28 cellular contexts compared by ENCODE assay signal in the genomic region with DNA sequence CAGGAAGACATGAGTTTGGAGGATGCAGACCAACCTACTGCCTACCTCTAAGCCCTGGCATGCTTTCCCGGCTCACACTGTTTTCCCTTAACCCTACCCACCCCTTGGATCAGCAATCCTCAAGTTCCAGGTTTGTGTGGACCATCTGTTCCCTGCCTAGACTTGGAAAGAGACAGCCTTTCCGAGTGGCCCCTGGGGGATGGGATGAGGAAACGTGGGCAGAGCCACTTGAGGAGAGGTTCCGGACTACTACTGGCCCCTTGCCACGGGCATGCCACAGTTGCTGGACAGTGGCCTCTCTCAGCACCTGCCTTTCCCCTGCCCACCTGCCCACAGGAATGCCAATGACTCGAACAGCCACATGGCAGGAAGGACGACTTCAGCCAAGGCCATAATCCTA.
"Had no signal": no experiment of that assay in that cellular context is flagged by ENCODE, and none has a peak within 500 bp of the region (broad histone marks: within the 10 kb centered on the region; RNA-seq: fewer than 3 reads in every experiment).

No MANE protein-coding gene starts in this region.

- H3K9me3 Mint-ChIP-seq: natural killer cell treated with Interleukin-12 subunit alpha and Interleukin-12 subunit beta and Interleukin-15 and Interleukin-18, amount 100 ng/mL, for 72 hours; neural progenitor cell; stimulated activated memory B cell treated with anti-CD40 and anti-IgM and Interleukin-4, amounts not matched to agents 10 μg/mL and 1 μg/mL and 100 μg/mL, for 72 hours had no signal

- H3K27ac Mint-ChIP-seq: endodermal cell; natural killer cell treated with Interleukin-12 subunit alpha and Interleukin-12 subunit beta and Interleukin-15 and Interleukin-18, amount 100 ng/mL, for 72 hours; neural progenitor cell; stimulated activated memory B cell treated with anti-CD40 and anti-IgM and Interleukin-4, amounts not matched to agents 10 μg/mL and 1 μg/mL and 100 μg/mL, for 72 hours; stimulated activated naive CD8-positive, alpha-beta T cell treated with anti-CD3 and anti-CD28 coated beads, Interleukin-15, amount 100 ng/mL, for 72 hours had no signal

- H3K36me3 ChIP-seq: neural progenitor cell, pancreas, spleen, tibial nerve, upper lobe of right lung had no signal

- H3K27me3 Mint-ChIP-seq: natural killer cell treated with Interleukin-12 subunit alpha and Interleukin-12 subunit beta and Interleukin-15 and Interleukin-18, amount 100 ng/mL, for 72 hours; stimulated activated naive CD8-positive, alpha-beta T cell treated with anti-CD3 and anti-CD28 coated beads, Interleukin-15, amount 100 ng/mL, for 72 hours had no signal

- H3K4me1 ChIP-seq: foreskin keratinocyte, neural progenitor cell, pancreas, psoas muscle, spleen, testis, tibial nerve, upper lobe of right lung had no signal

- H3K27ac ChIP-seq: coronary artery, foreskin keratinocyte, hepatocyte, neural progenitor cell, pancreas, psoas muscle, spleen, tibial nerve, upper lobe of right lung had no signal

- H3K4me1 Mint-ChIP-seq: neural progenitor cell; stimulated activated memory B cell treated with anti-CD40 and anti-IgM and Interleukin-4, amounts not matched to agents 10 μg/mL and 1 μg/mL and 100 μg/mL, for 72 hours; stimulated activated naive CD8-positive, alpha-beta T cell treated with anti-CD3 and anti-CD28 coated beads, Interleukin-15, amount 100 ng/mL, for 72 hours had no signal

- H3K4me3 Mint-ChIP-seq: endodermal cell; natural killer cell treated with Interleukin-12 subunit alpha and Interleukin-12 subunit beta and Interleukin-15 and Interleukin-18, amount 100 ng/mL, for 72 hours; neural progenitor cell; stimulated activated memory B cell treated with anti-CD40 and anti-IgM and Interleukin-4, amounts not matched to agents 10 μg/mL and 1 μg/mL and 100 μg/mL, for 72 hours; stimulated activated naive CD8-positive, alpha-beta T cell treated with anti-CD3 and anti-CD28 coated beads, Interleukin-15, amount 100 ng/mL, for 72 hours had no signal

- H3K36me3 Mint-ChIP-seq: natural killer cell treated with Interleukin-12 subunit alpha and Interleukin-12 subunit beta and Interleukin-15 and Interleukin-18, amount 100 ng/mL, for 72 hours; stimulated activated memory B cell treated with anti-CD40 and anti-IgM and Interleukin-4, amounts not matched to agents 10 μg/mL and 1 μg/mL and 100 μg/mL, for 72 hours had no signal

- H3K27me3 ChIP-seq: foreskin keratinocyte, hepatocyte, neural progenitor cell, pancreas, testis, tibial nerve, upper lobe of right lung had no signal

- DNase-seq: effector CD4-positive, alpha-beta T cell; endodermal cell; erythroblast; foreskin keratinocyte; kidney; left cardiac atrium; left ventricle myocardium superior; mesenchymal stem cell; midbrain; occipital lobe; pancreas; psoas muscle; retina; spleen; stimulated activated CD4-positive, alpha-beta T cell treated with anti-CD3 and anti-CD28 coated beads, Interleukin-15, amount 100 ng/mL, for 24 hours; stimulated activated CD4-positive, alpha-beta T cell treated with anti-CD3 and anti-CD28 coated beads, Interleukin-1b, Interleukin-23, amount 100 ng/mL, for 48 hours; stimulated activated CD4-positive, alpha-beta T cell treated with anti-CD3 and anti-CD28 coated beads, Interleukin-4, amount 100 ng/mL, for 24 hours; stimulated activated naive CD8-positive, alpha-beta T cell treated with anti-CD3 and anti-CD28 coated beads, Interleukin-15, amount 100 ng/mL, for 72 hours; testis; upper lobe of right lung had no signal

- ATAC-seq: foreskin keratinocyte; left cardiac atrium; left ventricle myocardium superior; natural killer cell treated with Interleukin-12 subunit alpha and Interleukin-12 subunit beta and Interleukin-15 and Interleukin-18, amount 100 ng/mL, for 72 hours; pancreas; psoas muscle; sciatic nerve; stimulated activated memory B cell treated with anti-CD40 and anti-IgM and Interleukin-4, amounts not matched to agents 10 μg/mL and 1 μg/mL and 100 μg/mL, for 72 hours; stimulated activated naive CD8-positive, alpha-beta T cell treated with anti-CD3 and anti-CD28 coated beads, Interleukin-15, amount 100 ng/mL, for 72 hours; upper lobe of right lung had no signal

- H3K4me3 ChIP-seq: coronary artery, hepatocyte, lung, neural progenitor cell, pancreas, psoas muscle, spleen, testis, tibial nerve, upper lobe of right lung had no signal

- H3K9me3 ChIP-seq: pancreas, psoas muscle, spleen, testis, upper lobe of right lung had no signal
